In the genomic region with DNA sequence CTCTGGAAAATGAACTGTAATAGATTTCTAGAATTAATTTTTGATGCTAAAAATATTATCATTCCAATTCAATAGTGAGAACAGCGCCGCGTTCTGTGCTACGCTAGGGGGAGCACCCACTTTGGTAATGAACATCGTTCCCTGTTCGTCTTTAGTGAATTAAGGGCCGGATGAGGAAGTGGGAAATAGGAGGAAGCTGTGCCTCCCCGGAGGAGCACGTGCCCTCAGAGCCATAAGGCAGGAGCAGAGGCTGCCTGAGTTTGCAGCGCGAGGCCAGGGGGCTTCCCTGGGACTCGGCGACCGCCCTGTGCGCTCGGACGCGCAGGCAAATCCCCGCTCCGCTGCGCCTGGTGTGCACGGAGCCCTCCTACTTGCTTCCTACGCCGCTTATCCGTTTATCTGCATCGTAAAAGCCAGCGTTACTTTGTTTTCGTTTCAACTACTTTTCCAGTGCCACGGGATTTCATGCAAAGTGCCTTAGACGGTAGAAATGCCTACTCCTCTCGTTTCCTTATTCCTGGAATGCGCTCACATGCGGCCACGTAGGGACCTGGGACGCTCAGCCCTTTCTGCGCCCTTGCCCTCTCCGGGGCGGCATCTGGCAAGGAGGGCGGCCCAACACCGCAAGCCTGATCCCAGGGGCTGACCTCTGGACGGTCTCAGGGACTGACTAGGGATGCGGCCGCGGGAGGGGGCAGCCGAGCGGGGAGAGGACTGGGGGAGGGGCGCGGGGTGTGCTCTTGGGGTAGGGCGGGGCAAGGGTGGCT, we compare ENCODE assay signal across 8 cellular contexts.
A peak's percentile ranks its signal among the peaks of the same experiment; 100 is the strongest.
DNase-seq lines count a peak whose midpoint lies in the region; ATAC-seq lines count a peak whose summit lies in the region.

No MANE protein-coding gene starts in this region.

- ATAC-seq in left ventricle myocardium superior (peak; percentile 68), HG02571 (IDR thresholded peaks at IDR 0.05; ENCODE audit: unreplicated experiment) (no peak), HG02642 (IDR thresholded peaks at IDR 0.05; ENCODE audit: poor library complexity, unreplicated experiment) (no peak)

- intact Hi-C loops in left ventricle myocardium superior (cut with micrococcal nuclease): loop anchor here (10.0 kb wide), 1 partner anchor 178 kb away; no protein-coding TSS in a partner anchor

- DNase-seq in EL (peak; percentile 72), NCI-H69 (lab: John Stamatoyannopoulos, UW) (peak; percentile 27), amniotic stem cell (lab: John Stamatoyannopoulos, UW) (peak; percentile 48), left ventricle myocardium superior (peak; percentile 58), pons (ENCODE audit: low spot score) (peak; percentile 85), NCI-H1930 (lab: John Stamatoyannopoulos, UW) (no peak)

Comparison
In these comparisons a context has a peak if more than half of its experiments do, and no peak if none do; other contexts are left out.
1. DNase-seq: peak in EL (single experiment), NCI-H69 (single experiment), amniotic stem cell (single experiment), left ventricle myocardium superior (single experiment) and pons (single experiment); none in NCI-H1930 (0 of 2).